Comparison of ENCODE assay signal across 8 cellular contexts in genomic region chr14:50040401-50040775, GRCh38.
DNase-seq lines count a peak whose midpoint lies in the region; TF ChIP-seq lines count a peak whose summit lies in the region.

No MANE protein-coding gene starts in this region.

- DNase-seq in GM19238 (ENCODE audit: insufficient read length, low spot score) (peak; percentile 39), NCI-H69 (lab: John Stamatoyannopoulos, UW) (peak; percentile 27), hepatic stellate cell (ENCODE audit: low spot score) (peak; percentile 60), type B pancreatic cell (ENCODE audit: extremely low spot score, unreplicated experiment) (no peak), ureter (ENCODE audit: low spot score) (no peak), NCI-H345 treated with DMSO at 0.1 percent for 48 hours (lab: John Stamatoyannopoulos, UW; ENCODE audit: unreplicated experiment) (no peak), HEK293T (ENCODE audit: extremely low spot score) (no peak)
- DNase-seq in activated T-cell treated with anti-CD3 and anti-CD28 coated beads, Interleukin-2, amount 50 U/mL, for 24 hours, result peak; percentile 62

- peaks cover 3% of the 10 kb centered on the region for H3K9me3 Mint-ChIP-seq in activated T-cell treated with anti-CD3 and anti-CD28 coated beads, Interleukin-2, amount 50 U/mL, for 24 hours
- H3K9me3 Mint-ChIP-seq in type B pancreatic cell, result peaks cover 13% of the 10 kb centered on the region

- no peaks in the 10 kb centered on the region for H3K27me3 Mint-ChIP-seq in activated T-cell treated with anti-CD3 and anti-CD28 coated beads, Interleukin-2, amount 50 U/mL, for 24 hours
- H3K27me3 Mint-ChIP-seq in type B pancreatic cell, result no peaks in the 10 kb centered on the region

- CTCF ChIA-PET in HEK293T (lab: Yijun Ruan, JAX), result interaction anchor here (0.6 kb wide), 1 partner anchor 459 kb away, joined by 3 read pairs; no protein-coding TSS in a partner anchor

- POLR2A ChIA-PET in HEK293T (lab: Yijun Ruan, JAX), result no interaction called here

- H3K4me1 Mint-ChIP-seq in activated T-cell treated with anti-CD3 and anti-CD28 coated beads, Interleukin-2, amount 50 U/mL, for 24 hours (ENCODE audit: low read depth), result peaks cover 77% of the 10 kb centered on the region
- H3K4me1 Mint-ChIP-seq in type B pancreatic cell (ENCODE audit: unreplicated experiment), result peaks cover 25% of the 10 kb centered on the region

- H3K27ac Mint-ChIP-seq in activated T-cell treated with anti-CD3 and anti-CD28 coated beads, Interleukin-2, amount 50 U/mL, for 24 hours, result peak overlapping the region; percentile 99
- peak overlapping the region; percentile 90 for H3K27ac Mint-ChIP-seq in type B pancreatic cell

- H3K36me3 Mint-ChIP-seq in activated T-cell treated with anti-CD3 and anti-CD28 coated beads, Interleukin-2, amount 50 U/mL, for 24 hours (ENCODE audit: low read depth), result peaks cover 43% of the 10 kb centered on the region
- peaks cover 7% of the 10 kb centered on the region for H3K36me3 Mint-ChIP-seq in type B pancreatic cell

- H3K4me3 Mint-ChIP-seq in activated T-cell treated with anti-CD3 and anti-CD28 coated beads, Interleukin-2, amount 50 U/mL, for 24 hours, result peak overlapping the region; percentile 72
- H3K4me3 Mint-ChIP-seq in type B pancreatic cell, result no peak overlapping the region

- no peak for TF ChIP-seq CTCF in type B pancreatic cell (conservative IDR thresholded peaks at IDR 0.05)

TF ChIP-seq in HEK293T, 16 proteins besides CTCF, POLR2A, EP300 and RAD21:
- TF ChIP-seq SUZ12 (IDR thresholded peaks at IDR 0.05) (no peak), NFRKB (IDR thresholded peaks at IDR 0.05) (no peak), ELF4 (IDR thresholded peaks at IDR 0.05) (no peak), L3MBTL2 (conservative IDR thresholded peaks at IDR 0.05) (no peak), SP1 (IDR thresholded peaks at IDR 0.05) (no peak), CTBP1 (IDR thresholded peaks at IDR 0.05; ENCODE audit: borderline replicate concordance) (no peak), FOXK2 (IDR thresholded peaks at IDR 0.05) (no peak), FOXM1 (IDR thresholded peaks at IDR 0.05; ENCODE audit: borderline replicate concordance) (no peak), LEF1 (IDR thresholded peaks at IDR 0.05; ENCODE audit: borderline replicate concordance) (no peak), PKNOX1 (IDR thresholded peaks at IDR 0.05) (no peak), FOXA1 (IDR thresholded peaks at IDR 0.05) (no peak), BHLHE40 (IDR thresholded peaks at IDR 0.05; ENCODE audit: borderline replicate concordance) (no peak), HDGF (IDR thresholded peaks at IDR 0.05; ENCODE audit: borderline replicate concordance) (no peak)
TF ChIP-seq in HEK293T: peak in this region for 0.

Comparison
In these comparisons a context has a peak if more than half of its experiments do, and no peak if none do; other contexts are left out.
1. DNase-seq: peak in GM19238 (single experiment), NCI-H69 (single experiment), activated T-cell treated with anti-CD3 and anti-CD28 coated beads, Interleukin-2, amount 50 U/mL, for 24 hours (single experiment) and hepatic stellate cell (single experiment); none in type B pancreatic cell (single experiment), ureter (single experiment), NCI-H345 treated with DMSO at 0.1 percent for 48 hours (single experiment) and HEK293T (single experiment).